ENCODE assay signal across 1 cellular context in genomic region chr19:48618278-48618915, GRCh38.
TF ChIP-seq lines count a peak whose summit lies in the region.

No MANE protein-coding gene starts in this region.

TF ChIP-seq in liver, 16 proteins besides CTCF, POLR2A, EP300 and RAD21 (continued from another document):
- no peak for TF ChIP-seq REST (IDR thresholded peaks at IDR 0.05)
- no peak for TF ChIP-seq HNF4A (conservative IDR thresholded peaks at IDR 0.05)
- no peak for TF ChIP-seq EGR1 (IDR thresholded peaks at IDR 0.05; ENCODE audit: low read depth in 2 of 2)
